Comparison of ENCODE assay signal across 1 cellular context in the genomic region with DNA sequence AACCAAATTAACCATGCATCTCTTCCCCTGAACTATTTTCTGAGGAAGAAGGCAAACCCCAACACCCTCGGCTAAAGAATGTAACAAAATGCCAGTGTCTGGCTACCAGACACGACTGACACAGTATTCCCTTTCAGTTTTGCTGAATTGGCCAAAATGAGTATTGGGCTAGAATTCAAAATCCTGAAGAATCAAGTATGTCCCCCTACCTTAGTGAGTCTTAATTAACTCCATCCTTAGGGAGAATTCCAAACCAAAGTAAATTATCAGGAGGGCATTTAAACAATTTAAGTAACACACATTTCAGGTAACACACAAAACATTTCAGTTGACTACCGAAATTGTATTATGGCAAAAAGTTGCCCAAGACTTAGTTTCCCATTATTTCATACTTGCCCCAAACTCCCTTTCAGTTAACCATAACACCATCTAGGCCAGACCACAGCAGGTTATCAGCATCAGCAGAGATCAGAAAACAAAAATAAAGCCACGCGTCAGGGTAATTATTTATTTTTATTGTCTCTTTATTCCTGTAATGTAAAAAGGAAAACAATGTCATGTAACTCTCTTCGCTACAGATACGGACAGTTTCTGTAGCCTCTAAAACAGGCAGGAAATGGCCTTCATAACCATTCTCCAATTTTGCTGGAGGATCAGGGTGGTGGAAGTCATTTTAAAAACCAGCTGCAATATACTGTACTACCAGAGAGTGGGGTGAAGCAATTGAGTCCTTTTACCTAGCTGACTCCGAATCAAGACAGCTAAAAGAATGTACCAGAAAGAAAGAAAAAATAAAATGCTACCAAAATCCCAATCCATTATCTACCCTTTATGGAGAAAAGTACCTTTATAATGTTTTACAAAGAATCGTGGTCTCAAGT.
A peak's percentile ranks its signal among the peaks of the same experiment; 100 is the strongest.
TF ChIP-seq lines count a peak whose summit lies in the region.

No MANE protein-coding gene starts in this region.

TF ChIP-seq in endothelial cell of umbilical vein, 7 proteins besides CTCF, POLR2A, EP300 and RAD21:
- TF ChIP-seq GATA2 (IDR thresholded peaks at IDR 0.05; ENCODE audit: insufficient read depth, insufficient read length, low read depth, low read length) (no peak), POLR2AphosphoS5 (IDR thresholded peaks at IDR 0.05; ENCODE audit: insufficient read depth, low read depth, low read length) (peak; percentile 17)
